In genomic region chr6:56732517-56732916, GRCh38 we compare ENCODE assay signal across 2 cellular contexts.
TF ChIP-seq lines count a peak whose summit lies in the region.

No MANE protein-coding gene starts in this region.

TF ChIP-seq in HepG2, 621 proteins besides CTCF, POLR2A, EP300 and RAD21 (continued from another document):
- no peak for TF ChIP-seq MLX (CRISPR knock-in tag; IDR thresholded peaks at IDR 0.05)

TF ChIP-seq in WTC11, 78 proteins besides CTCF, POLR2A, EP300 and RAD21 (continued from another document):
- TF ChIP-seq ZNF121 (CRISPR knock-in tag; IDR thresholded peaks at IDR 0.05) (no peak), GRHL2 (CRISPR knock-in tag; IDR thresholded peaks at IDR 0.05; ENCODE audit: insufficient replicate concordance, severe bottlenecking) (no peak), ESRRA (CRISPR knock-in tag; IDR thresholded peaks at IDR 0.05; ENCODE audit: borderline replicate concordance) (no peak), ZNF263 (CRISPR knock-in tag; IDR thresholded peaks at IDR 0.05; ENCODE audit: low read depth) (no peak), PRDM15 (CRISPR knock-in tag; IDR thresholded peaks at IDR 0.05) (no peak), ETV6 (CRISPR knock-in tag; IDR thresholded peaks at IDR 0.05) (no peak), ZNF423 (CRISPR knock-in tag; IDR thresholded peaks at IDR 0.05) (no peak), E2F4 (CRISPR knock-in tag; IDR thresholded peaks at IDR 0.05; ENCODE audit: borderline replicate concordance, low read depth) (no peak), ZNF219 (CRISPR knock-in tag; IDR thresholded peaks at IDR 0.05; ENCODE audit: borderline replicate concordance) (no peak), ZNF512 (CRISPR knock-in tag; IDR thresholded peaks at IDR 0.05; ENCODE audit: borderline replicate concordance) (no peak), IRF2 (CRISPR knock-in tag; IDR thresholded peaks at IDR 0.05; ENCODE audit: borderline replicate concordance, low read depth) (no peak)
